In genomic region chr15:41585140-41586047, GRCh38 we compare ENCODE assay signal across 8 cellular contexts. TPM values are rescaled to one million over a fixed set of nuclear protein-coding genes. Genes with fewer than 3 reads are reported as not detected.
DNase-seq lines count a peak whose midpoint lies in the region; ATAC-seq and TF ChIP-seq lines count a peak whose summit lies in the region.

No MANE protein-coding gene starts in this region.

- no peaks in the 10 kb centered on the region for H3K9me3 Mint-ChIP-seq in CD4-positive, alpha-beta T cell
- H3K9me3 Mint-ChIP-seq in activated naive CD4-positive, alpha-beta T cell treated with anti-CD3 and anti-CD28 coated beads, Interleukin-2, amount 10 ng/mL, durations not matched to agents 7 days and 5 days: no peaks in the 10 kb centered on the region
- H3K9me3 Mint-ChIP-seq in osteocyte (ENCODE audit: unreplicated experiment): no peaks in the 10 kb centered on the region

- H3K4me1 Mint-ChIP-seq in CD4-positive, alpha-beta T cell (ENCODE audit: low read depth): peaks cover 10% of the 10 kb centered on the region
- peaks cover 8% of the 10 kb centered on the region for H3K4me1 Mint-ChIP-seq in activated naive CD4-positive, alpha-beta T cell treated with anti-CD3 and anti-CD28 coated beads, Interleukin-2, amount 10 ng/mL, durations not matched to agents 7 days and 5 days
- peaks cover 11% of the 10 kb centered on the region for H3K4me1 Mint-ChIP-seq in osteocyte (ENCODE audit: unreplicated experiment)

- H3K9me2 ChIP-seq in OCI-LY7 (ENCODE audit: insufficient read depth, low read length): no peaks in the 10 kb centered on the region

- ATAC-seq in CD4-positive, alpha-beta T cell (ENCODE audit: poor library complexity): peak; percentile 73
- ATAC-seq in GM18867 (IDR thresholded peaks at IDR 0.05; ENCODE audit: unreplicated experiment): no peak

- no peaks in the 10 kb centered on the region for H3K4me1 ChIP-seq in urinary bladder (ENCODE audit: insufficient read depth)
- H3K4me1 ChIP-seq in OCI-LY7 (ENCODE audit: insufficient read depth, low read length, poor library complexity, severe bottlenecking): no peaks in the 10 kb centered on the region

- 3% methylated on average over 78 of the region's 78 CpGs for WGBS in urinary bladder

- H3K27ac Mint-ChIP-seq in CD4-positive, alpha-beta T cell: no peak overlapping the region
- H3K27ac Mint-ChIP-seq in activated naive CD4-positive, alpha-beta T cell treated with anti-CD3 and anti-CD28 coated beads, Interleukin-2, amount 10 ng/mL, durations not matched to agents 7 days and 5 days: no peak overlapping the region
- peak overlapping the region; percentile 86 for H3K27ac Mint-ChIP-seq in osteocyte (ENCODE audit: unreplicated experiment)

- no peak overlapping the region for H2AFZ ChIP-seq in OCI-LY7 (ENCODE audit: low read length)

- no peak overlapping the region for H3K4me2 ChIP-seq in OCI-LY7 (ENCODE audit: low read length)

- intact Hi-C loops in CD4-positive, alpha-beta T cell (cut with DNase I, micrococcal nuclease): loop anchor here (5.0 to 10.0 kb wide), 2 partner anchors 118 to 121 kb away; no protein-coding TSS in a partner anchor
- intact Hi-C loops in head of caudate nucleus (cut with DNase I): loop anchor here (1.0 kb wide), 1 partner anchor 27 kb away; no protein-coding TSS in a partner anchor
- intact Hi-C loops in OCI-LY7 (cut with micrococcal nuclease; ENCODE audit: unreplicated experiment): no loop called here

- H3K36me3 ChIP-seq in urinary bladder (ENCODE audit: insufficient read depth): no peaks in the 10 kb centered on the region
- no peaks in the 10 kb centered on the region for H3K36me3 ChIP-seq in OCI-LY7 (ENCODE audit: insufficient read depth, low read length)

- H3K27me3 ChIP-seq in CD4-positive, alpha-beta T cell (ENCODE audit: control insufficient read depth, insufficient read depth, low read length): peaks cover 22% of the 10 kb centered on the region

- H4K20me1 ChIP-seq in OCI-LY7 (ENCODE audit: insufficient read depth, low read length): no peaks in the 10 kb centered on the region

- H3K27ac ChIP-seq in CD4-positive, alpha-beta T cell (ENCODE audit: low read depth, low read length): no peak overlapping the region
- H3K27ac ChIP-seq in urinary bladder (ENCODE audit: low read depth) (peak overlapping the region; percentile 67), OCI-LY7 (ENCODE audit: low read depth, low read length, poor library complexity, severe bottlenecking) (no peak overlapping the region)

- peaks cover 56% of the 10 kb centered on the region for H3K27me3 Mint-ChIP-seq in CD4-positive, alpha-beta T cell
- peaks cover 83% of the 10 kb centered on the region for H3K27me3 Mint-ChIP-seq in activated naive CD4-positive, alpha-beta T cell treated with anti-CD3 and anti-CD28 coated beads, Interleukin-2, amount 10 ng/mL, durations not matched to agents 7 days and 5 days
- H3K27me3 Mint-ChIP-seq in osteocyte (ENCODE audit: unreplicated experiment): peaks cover 7% of the 10 kb centered on the region

- peak in 4 of 10 experiments; percentile 3 to 23 (median 8) for DNase-seq in CD4-positive, alpha-beta T cell
- DNase-seq in NCI-H526 treated with DMSO at 0.1 percent for 48 hours (lab: John Stamatoyannopoulos, UW) (peak; percentile 25), head of caudate nucleus (peak in 41 of 42 donors; percentile 42 to 87 (median 66)), osteocyte (ENCODE audit: extremely low spot score, unreplicated experiment) (no peak), OCI-LY7 (ENCODE audit: low spot score) (no peak)
- DNase-seq in activated naive CD4-positive, alpha-beta T cell treated with anti-CD3 and anti-CD28 coated beads, Interleukin-2, amount 10 ng/mL, durations not matched to agents 7 days and 5 days: peak; percentile 38

- POLR2A ChIA-PET in CD4-positive, alpha-beta T cell (lab: Charles Lee): interaction anchor here (0.6 kb wide), 1 partner anchor 120 kb away, joined by 4 read pairs; no protein-coding TSS in a partner anchor
- POLR2A ChIA-PET in OCI-LY7 (lab: Charles Lee): interaction anchor here (0.6 kb wide), 1 partner anchor 44 kb away, joined by 4 read pairs; no protein-coding TSS in a partner anchor

- H3K36me3 Mint-ChIP-seq in CD4-positive, alpha-beta T cell (ENCODE audit: low read depth): no peaks in the 10 kb centered on the region
- no peaks in the 10 kb centered on the region for H3K36me3 Mint-ChIP-seq in activated naive CD4-positive, alpha-beta T cell treated with anti-CD3 and anti-CD28 coated beads, Interleukin-2, amount 10 ng/mL, durations not matched to agents 7 days and 5 days
- H3K36me3 Mint-ChIP-seq in osteocyte (ENCODE audit: unreplicated experiment): no peaks in the 10 kb centered on the region

- peak overlapping the region; percentile 76 for H3K4me3 Mint-ChIP-seq in CD4-positive, alpha-beta T cell
- peak overlapping the region; percentile 61 for H3K4me3 Mint-ChIP-seq in activated naive CD4-positive, alpha-beta T cell treated with anti-CD3 and anti-CD28 coated beads, Interleukin-2, amount 10 ng/mL, durations not matched to agents 7 days and 5 days
- peak overlapping the region; percentile 80 for H3K4me3 Mint-ChIP-seq in osteocyte (ENCODE audit: unreplicated experiment)

- no TSS peak for BruUV-seq in OCI-LY7 (replicated peaks; lab: Mats Ljungman, UMichigan)

- no peak for TF ChIP-seq CTCF in CD4-positive, alpha-beta T cell (IDR thresholded peaks at IDR 0.05)
- peak; percentile 52 for TF ChIP-seq CTCF in osteocyte (IDR thresholded peaks at IDR 0.05)
- no peak for TF ChIP-seq CTCF in OCI-LY7 (conservative IDR thresholded peaks at IDR 0.05; ENCODE audit: low read length)

- H3K4me3 ChIP-seq in urinary bladder (ENCODE audit: low read depth, low read length): peak overlapping the region; percentile 54
- no peak overlapping the region for H3K4me3 ChIP-seq in OCI-LY7 (ENCODE audit: low read depth, low read length, poor library complexity, severe bottlenecking)

- H3K79me2 ChIP-seq in OCI-LY7 (ENCODE audit: insufficient read depth, low read depth, low read length): no peaks in the 10 kb centered on the region

- CTCF ChIA-PET in CD4-positive, alpha-beta T cell (lab: Charles Lee): interaction anchor here (0.8 to 1.8 kb wide), 5 partner anchors 18 to 120 kb away, joined by 3 to 10 read pairs (median 4); partner anchors contain the start of gene MGA
- CTCF ChIA-PET in activated naive CD4-positive, alpha-beta T cell treated with anti-CD3 and anti-CD28 coated beads, Interleukin-2, amount 10 ng/mL, durations not matched to agents 7 days and 5 days (lab: Charles Lee): interaction anchor here (0.7 to 2.0 kb wide), 5 partner anchors 11 to 120 kb away, joined by 3 to 11 read pairs (median 5); no protein-coding TSS in a partner anchor
- CTCF ChIA-PET in OCI-LY7 (lab: Charles Lee; ENCODE audit: unreplicated experiment): no interaction called here

- H3K9me3 ChIP-seq in CD4-positive, alpha-beta T cell (ENCODE audit: control insufficient read depth, low read length): no peaks in the 10 kb centered on the region
- H3K9me3 ChIP-seq in OCI-LY7 (ENCODE audit: low read length): no peaks in the 10 kb centered on the region

RNA-seq across cellular contexts. Expression of gene TYRO3, which starts 26.4 kb away (rescaled TPM):
- total RNA-seq in CD4-positive, alpha-beta T cell: under 1 TPM; 0.42 to 0.47 TPM
- total RNA-seq in osteocyte (8.1 and 8.3 TPM in 2 replicates), urinary bladder (16.8 TPM), OCI-LY7 (2022) (0.13 and 0.48 TPM in 2 replicates)
- polyA plus RNA-seq in urinary bladder: 8.6 TPM
- total RNA-seq in OCI-LY7 (2014; rRNA removed; shearing (Covaris generic)): not detected in 2 replicates

RNA-seq across cellular contexts. Expression of gene RPAP1, which starts 41.3 kb away (rescaled TPM):
- total RNA-seq in CD4-positive, alpha-beta T cell: 10 to 100 TPM; 20.8 to 22.5 TPM
- total RNA-seq in osteocyte: 36.1 TPM in 2 replicates
- total RNA-seq in urinary bladder: 14.6 TPM
- 15.5 TPM for polyA plus RNA-seq in urinary bladder
- 19.3 and 24.3 TPM in 2 replicates for total RNA-seq in OCI-LY7 (2014; rRNA removed; shearing (Covaris generic))
- total RNA-seq in OCI-LY7 (2022): 39.9 and 51.6 TPM in 2 replicates

Comparison
In these comparisons a context has a peak if more than half of its experiments do, and no peak if none do; other contexts are left out.
1. DNase-seq: peak in NCI-H526 treated with DMSO at 0.1 percent for 48 hours (single experiment), activated naive CD4-positive, alpha-beta T cell treated with anti-CD3 and anti-CD28 coated beads, Interleukin-2, amount 10 ng/mL, durations not matched to agents 7 days and 5 days (single experiment) and head of caudate nucleus (41 of 42); none in osteocyte (single experiment) and OCI-LY7 (single experiment).
2. Peak in every context shown above with its lines, with median percentiles within 50 percentile points of each other: H3K4me3 Mint-ChIP-seq.